8 cellular contexts compared by ENCODE assay signal in the genomic region with DNA sequence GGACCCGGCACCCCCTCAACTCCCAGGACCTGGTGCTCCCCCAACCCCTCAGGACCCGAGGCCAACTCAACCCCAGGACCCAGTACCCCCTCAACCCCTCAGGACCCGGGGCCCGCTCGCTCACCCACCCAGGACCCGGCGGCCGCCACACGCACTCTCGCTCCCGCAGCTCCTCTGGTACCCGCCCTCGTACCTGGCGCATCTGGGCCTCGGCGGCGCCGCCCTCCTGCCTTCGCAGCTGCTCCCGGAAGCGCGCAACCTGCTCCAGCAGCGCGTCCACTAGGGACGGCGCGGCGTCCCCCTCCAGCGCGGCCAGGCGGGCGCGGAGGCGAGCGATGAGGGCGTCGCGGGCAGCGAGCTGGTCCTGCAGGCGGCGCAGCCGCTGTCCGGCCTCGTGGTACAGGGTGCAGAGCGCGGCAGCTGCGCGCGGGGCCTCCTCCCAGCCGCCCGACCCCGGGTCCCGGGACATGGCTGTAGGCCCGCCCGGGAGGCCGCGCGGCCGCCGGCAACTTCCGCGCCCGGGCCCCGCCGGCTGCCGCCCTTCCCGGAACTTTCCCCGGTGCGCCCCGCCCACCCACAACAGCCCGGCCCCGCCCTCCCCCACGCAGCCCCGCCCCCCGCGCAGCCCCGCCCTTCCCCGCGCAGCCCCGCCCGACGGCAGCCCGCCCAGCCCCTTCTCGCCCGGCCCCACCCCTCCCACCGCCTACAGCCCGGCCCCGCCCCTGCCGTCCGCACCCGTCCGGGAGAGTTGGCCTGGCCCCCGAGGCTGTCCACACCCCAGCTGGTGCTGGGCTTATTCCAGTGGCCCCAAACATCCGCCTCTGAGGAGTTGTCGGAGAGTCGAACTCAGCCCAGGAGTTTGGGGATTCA. TPM values are rescaled to one million over a fixed set of nuclear protein-coding genes. Genes with fewer than 3 reads are reported as not detected.
DNase-seq lines count a peak whose midpoint lies in the region; ATAC-seq, FAIRE-seq and TF ChIP-seq lines count a peak whose summit lies in the region.

A gene with protein sequence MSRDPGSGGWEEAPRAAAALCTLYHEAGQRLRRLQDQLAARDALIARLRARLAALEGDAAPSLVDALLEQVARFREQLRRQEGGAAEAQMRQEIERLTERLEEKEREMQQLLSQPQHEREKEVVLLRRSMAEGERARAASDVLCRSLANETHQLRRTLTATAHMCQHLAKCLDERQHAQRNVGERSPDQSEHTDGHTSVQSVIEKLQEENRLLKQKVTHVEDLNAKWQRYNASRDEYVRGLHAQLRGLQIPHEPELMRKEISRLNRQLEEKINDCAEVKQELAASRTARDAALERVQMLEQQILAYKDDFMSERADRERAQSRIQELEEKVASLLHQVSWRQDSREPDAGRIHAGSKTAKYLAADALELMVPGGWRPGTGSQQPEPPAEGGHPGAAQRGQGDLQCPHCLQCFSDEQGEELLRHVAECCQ (minus strand): TSS at position 516 of the 870 bp plus-strand sequence. CDS start 47 bp downstream, at position 469.

- in situ Hi-C loops in Caki2 (cut with HindIII; ENCODE audit: low pct_unique_long_range_greater_than_20kb, low sequenced_read_pairs), result no loop called here

- H3K27ac ChIP-seq in SJCRH30 (peak within 1 kb of the TSS; percentile 30; the same call in 1 of the 2 replicates), neutrophil (peak within 1 kb of the TSS; percentile 93), substantia nigra (ENCODE audit: low read depth, low read length, poor library complexity, severe bottlenecking) (peak within 1 kb of the TSS; percentile 75)

- H3K27me3 ChIP-seq in SJCRH30 (no peaks in the 10 kb centered on the region), neutrophil (no peaks in the 10 kb centered on the region)

- H3K36me3 ChIP-seq in SJCRH30 (no peaks in the 10 kb centered on the region), neutrophil (peaks cover 7% of the 10 kb centered on the region)

- DNase-seq in Caki2 (ENCODE audit: low read depth), result peak; percentile 77
- DNase-seq in HuH-7.5 (ENCODE audit: low spot score), result peak; percentile 97
- DNase-seq in SJCRH30, result peak; percentile 91
- peak; percentile 49 to 75 (median 64) for DNase-seq in activated naive CD4-positive, alpha-beta T cell (lab: John Stamatoyannopoulos, UW)
- DNase-seq in frontal cortex (ENCODE audit: low spot score in 2 of 2), result peak; percentile 97 to 99
- peak; percentile 28 to 88 (median 67) for DNase-seq in substantia nigra (lab: John Stamatoyannopoulos, UW)

- H3K4me1 ChIP-seq in SJCRH30 (peaks cover 5% of the 10 kb centered on the region; the same call in 1 of the 2 replicates), neutrophil (ENCODE audit: control insufficient read depth in 1 of 2, insufficient read depth in 1 of 2, low read depth in 1 of 2, low read length in 1 of 2) (peaks cover 14 to 26% of the 10 kb centered on the region in 2 experiments)

- ATAC-seq in GM21360 (IDR thresholded peaks at IDR 0.05; ENCODE audit: unreplicated experiment), result peak; percentile 47

- FAIRE-seq in frontal cortex (lab: Jason Lieb, UNC), result no peak

- peak within 1 kb of the TSS; percentile 87 for H3K4me3 ChIP-seq in SJCRH30
- H3K4me3 ChIP-seq in neutrophil (ENCODE audit: low read depth in 1 of 2, low read length in 1 of 2), result peak within 1 kb of the TSS; percentile 84 to 86

- peak; percentile 60 for TF ChIP-seq CTCF in neutrophil (IDR thresholded peaks at IDR 0.05)

- H3K9me3 ChIP-seq in SJCRH30 (replicated peaks) (no peaks in the 10 kb centered on the region), neutrophil (no peaks in the 10 kb centered on the region)

RNA-seq across cellular contexts. Expression of the gene that starts here (rescaled TPM):
- total RNA-seq in Caki2 (2014; rRNA removed; shearing (Covaris generic); ENCODE audit: low replicate concordance), result 60.8 and 73.0 TPM in 2 replicates
- total RNA-seq in SJCRH30 (2014; rRNA removed; shearing (Covaris generic)), result 25.8 and 28.8 TPM in 2 replicates
- 6.1 TPM for total RNA-seq in frontal cortex

Comparison
In these comparisons a context has a peak if more than half of its experiments do, and no peak if none do; other contexts are left out.
1. Peak in every context shown above with its lines: DNase-seq, ATAC-seq, H3K4me3 ChIP-seq and H3K27ac ChIP-seq.
2. H3K27ac ChIP-seq: peak in every context shown above with its lines; median percentile 93 in neutrophil; 75 in substantia nigra; 30 in SJCRH30.